ENCODE assay signal across 1 cellular context in genomic region chr7:117163101-117163500, GRCh38.
TF ChIP-seq lines count a peak whose summit lies in the region.

No MANE protein-coding gene starts in this region.

TF ChIP-seq in SK-N-SH treated with all-trans-retinoic acid at 6 μM for 48 hours, 23 proteins besides CTCF, POLR2A, EP300 and RAD21 (continued from another document):
- TF ChIP-seq TSHZ2 (CRISPR knock-in tag; IDR thresholded peaks at IDR 0.05): no peak
- TF ChIP-seq SNAI2 (CRISPR knock-in tag; IDR thresholded peaks at IDR 0.05): no peak
- no peak for TF ChIP-seq PPARA (CRISPR knock-in tag; IDR thresholded peaks at IDR 0.05; ENCODE audit: borderline replicate concordance)
- TF ChIP-seq ZC3H10 (CRISPR knock-in tag; IDR thresholded peaks at IDR 0.05): no peak
- TF ChIP-seq BACH2 (CRISPR knock-in tag; IDR thresholded peaks at IDR 0.05; ENCODE audit: borderline replicate concordance): no peak
- no peak for TF ChIP-seq TCF4 (CRISPR knock-in tag; IDR thresholded peaks at IDR 0.05; ENCODE audit: borderline replicate concordance)
- no peak for TF ChIP-seq ZNF8 (CRISPR knock-in tag; IDR thresholded peaks at IDR 0.05)
- no peak for TF ChIP-seq ZNF565 (CRISPR knock-in tag; conservative IDR thresholded peaks at IDR 0.05; ENCODE audit: low read depth)
- no peak for TF ChIP-seq OSR1 (CRISPR knock-in tag; IDR thresholded peaks at IDR 0.05)
- no peak for TF ChIP-seq RARB (CRISPR knock-in tag; IDR thresholded peaks at IDR 0.05)
- no peak for TF ChIP-seq TOX (CRISPR knock-in tag; IDR thresholded peaks at IDR 0.05; ENCODE audit: borderline replicate concordance)
